Comparison of ENCODE assay signal across 1 cellular context in the genomic region with DNA sequence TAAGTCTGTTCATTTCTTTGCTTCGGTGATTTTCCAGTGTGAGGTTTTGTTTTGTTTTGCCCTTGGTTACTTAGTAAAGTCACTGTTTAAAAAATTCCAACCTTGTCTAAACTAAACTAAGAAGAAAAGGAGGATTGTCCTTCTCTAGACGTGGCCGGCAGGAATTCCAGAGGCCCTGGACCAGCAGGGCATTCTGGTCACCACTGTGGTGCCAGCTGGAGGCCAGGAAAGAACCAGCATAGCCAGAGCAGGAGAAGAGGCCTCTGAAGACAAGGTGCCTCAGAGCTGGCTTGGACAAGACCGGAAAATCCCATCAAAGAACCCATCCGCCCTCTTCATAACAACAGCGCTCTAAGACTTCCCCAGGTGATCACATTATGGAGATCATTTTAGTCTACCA.
TF ChIP-seq lines count a peak whose summit lies in the region.

No MANE protein-coding gene starts in this region.

TF ChIP-seq in WTC11, 78 proteins besides CTCF, POLR2A, EP300 and RAD21 (continued from another document):
- TF ChIP-seq, protein P1, sequence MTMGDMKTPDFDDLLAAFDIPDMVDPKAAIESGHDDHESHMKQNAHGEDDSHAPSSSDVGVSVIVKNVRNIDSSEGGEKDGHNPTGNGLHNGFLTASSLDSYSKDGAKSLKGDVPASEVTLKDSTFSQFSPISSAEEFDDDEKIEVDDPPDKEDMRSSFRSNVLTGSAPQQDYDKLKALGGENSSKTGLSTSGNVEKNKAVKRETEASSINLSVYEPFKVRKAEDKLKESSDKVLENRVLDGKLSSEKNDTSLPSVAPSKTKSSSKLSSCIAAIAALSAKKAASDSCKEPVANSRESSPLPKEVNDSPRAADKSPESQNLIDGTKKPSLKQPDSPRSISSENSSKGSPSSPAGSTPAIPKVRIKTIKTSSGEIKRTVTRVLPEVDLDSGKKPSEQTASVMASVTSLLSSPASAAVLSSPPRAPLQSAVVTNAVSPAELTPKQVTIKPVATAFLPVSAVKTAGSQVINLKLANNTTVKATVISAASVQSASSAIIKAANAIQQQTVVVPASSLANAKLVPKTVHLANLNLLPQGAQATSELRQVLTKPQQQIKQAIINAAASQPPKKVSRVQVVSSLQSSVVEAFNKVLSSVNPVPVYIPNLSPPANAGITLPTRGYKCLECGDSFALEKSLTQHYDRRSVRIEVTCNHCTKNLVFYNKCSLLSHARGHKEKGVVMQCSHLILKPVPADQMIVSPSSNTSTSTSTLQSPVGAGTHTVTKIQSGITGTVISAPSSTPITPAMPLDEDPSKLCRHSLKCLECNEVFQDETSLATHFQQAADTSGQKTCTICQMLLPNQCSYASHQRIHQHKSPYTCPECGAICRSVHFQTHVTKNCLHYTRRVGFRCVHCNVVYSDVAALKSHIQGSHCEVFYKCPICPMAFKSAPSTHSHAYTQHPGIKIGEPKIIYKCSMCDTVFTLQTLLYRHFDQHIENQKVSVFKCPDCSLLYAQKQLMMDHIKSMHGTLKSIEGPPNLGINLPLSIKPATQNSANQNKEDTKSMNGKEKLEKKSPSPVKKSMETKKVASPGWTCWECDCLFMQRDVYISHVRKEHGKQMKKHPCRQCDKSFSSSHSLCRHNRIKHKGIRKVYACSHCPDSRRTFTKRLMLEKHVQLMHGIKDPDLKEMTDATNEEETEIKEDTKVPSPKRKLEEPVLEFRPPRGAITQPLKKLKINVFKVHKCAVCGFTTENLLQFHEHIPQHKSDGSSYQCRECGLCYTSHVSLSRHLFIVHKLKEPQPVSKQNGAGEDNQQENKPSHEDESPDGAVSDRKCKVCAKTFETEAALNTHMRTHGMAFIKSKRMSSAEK (CRISPR knock-in tag; IDR thresholded peaks at IDR 0.05; ENCODE audit: borderline replicate concordance) = no peak
- TF ChIP-seq TP53 (CRISPR knock-in tag; IDR thresholded peaks at IDR 0.05) (no peak), GRHL2 (CRISPR knock-in tag; IDR thresholded peaks at IDR 0.05; ENCODE audit: insufficient replicate concordance, severe bottlenecking) (no peak), NFE2L1 (CRISPR knock-in tag; IDR thresholded peaks at IDR 0.05) (no peak), GTF2I (CRISPR knock-in tag; conservative IDR thresholded peaks at IDR 0.05) (no peak), SP1 (CRISPR knock-in tag; conservative IDR thresholded peaks at IDR 0.05) (no peak), SMAD3 (CRISPR knock-in tag; IDR thresholded peaks at IDR 0.05; ENCODE audit: borderline replicate concordance) (no peak), OVOL2 (CRISPR knock-in tag; IDR thresholded peaks at IDR 0.05; ENCODE audit: borderline replicate concordance) (no peak)
- TF ChIP-seq, protein P2, sequence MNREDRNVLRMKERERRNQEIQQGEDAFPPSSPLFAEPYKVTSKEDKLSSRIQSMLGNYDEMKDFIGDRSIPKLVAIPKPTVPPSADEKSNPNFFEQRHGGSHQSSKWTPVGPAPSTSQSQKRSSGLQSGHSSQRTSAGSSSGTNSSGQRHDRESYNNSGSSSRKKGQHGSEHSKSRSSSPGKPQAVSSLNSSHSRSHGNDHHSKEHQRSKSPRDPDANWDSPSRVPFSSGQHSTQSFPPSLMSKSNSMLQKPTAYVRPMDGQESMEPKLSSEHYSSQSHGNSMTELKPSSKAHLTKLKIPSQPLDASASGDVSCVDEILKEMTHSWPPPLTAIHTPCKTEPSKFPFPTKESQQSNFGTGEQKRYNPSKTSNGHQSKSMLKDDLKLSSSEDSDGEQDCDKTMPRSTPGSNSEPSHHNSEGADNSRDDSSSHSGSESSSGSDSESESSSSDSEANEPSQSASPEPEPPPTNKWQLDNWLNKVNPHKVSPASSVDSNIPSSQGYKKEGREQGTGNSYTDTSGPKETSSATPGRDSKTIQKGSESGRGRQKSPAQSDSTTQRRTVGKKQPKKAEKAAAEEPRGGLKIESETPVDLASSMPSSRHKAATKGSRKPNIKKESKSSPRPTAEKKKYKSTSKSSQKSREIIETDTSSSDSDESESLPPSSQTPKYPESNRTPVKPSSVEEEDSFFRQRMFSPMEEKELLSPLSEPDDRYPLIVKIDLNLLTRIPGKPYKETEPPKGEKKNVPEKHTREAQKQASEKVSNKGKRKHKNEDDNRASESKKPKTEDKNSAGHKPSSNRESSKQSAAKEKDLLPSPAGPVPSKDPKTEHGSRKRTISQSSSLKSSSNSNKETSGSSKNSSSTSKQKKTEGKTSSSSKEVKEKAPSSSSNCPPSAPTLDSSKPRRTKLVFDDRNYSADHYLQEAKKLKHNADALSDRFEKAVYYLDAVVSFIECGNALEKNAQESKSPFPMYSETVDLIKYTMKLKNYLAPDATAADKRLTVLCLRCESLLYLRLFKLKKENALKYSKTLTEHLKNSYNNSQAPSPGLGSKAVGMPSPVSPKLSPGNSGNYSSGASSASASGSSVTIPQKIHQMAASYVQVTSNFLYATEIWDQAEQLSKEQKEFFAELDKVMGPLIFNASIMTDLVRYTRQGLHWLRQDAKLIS (CRISPR knock-in tag; IDR thresholded peaks at IDR 0.05; ENCODE audit: borderline replicate concordance) = no peak
- TF ChIP-seq, protein P3, sequence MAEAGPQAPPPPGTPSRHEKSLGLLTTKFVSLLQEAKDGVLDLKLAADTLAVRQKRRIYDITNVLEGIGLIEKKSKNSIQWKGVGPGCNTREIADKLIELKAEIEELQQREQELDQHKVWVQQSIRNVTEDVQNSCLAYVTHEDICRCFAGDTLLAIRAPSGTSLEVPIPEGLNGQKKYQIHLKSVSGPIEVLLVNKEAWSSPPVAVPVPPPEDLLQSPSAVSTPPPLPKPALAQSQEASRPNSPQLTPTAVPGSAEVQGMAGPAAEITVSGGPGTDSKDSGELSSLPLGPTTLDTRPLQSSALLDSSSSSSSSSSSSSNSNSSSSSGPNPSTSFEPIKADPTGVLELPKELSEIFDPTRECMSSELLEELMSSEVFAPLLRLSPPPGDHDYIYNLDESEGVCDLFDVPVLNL (CRISPR knock-in tag; IDR thresholded peaks at IDR 0.05; ENCODE audit: borderline replicate concordance, low read depth) = no peak
- TF ChIP-seq, protein P4, sequence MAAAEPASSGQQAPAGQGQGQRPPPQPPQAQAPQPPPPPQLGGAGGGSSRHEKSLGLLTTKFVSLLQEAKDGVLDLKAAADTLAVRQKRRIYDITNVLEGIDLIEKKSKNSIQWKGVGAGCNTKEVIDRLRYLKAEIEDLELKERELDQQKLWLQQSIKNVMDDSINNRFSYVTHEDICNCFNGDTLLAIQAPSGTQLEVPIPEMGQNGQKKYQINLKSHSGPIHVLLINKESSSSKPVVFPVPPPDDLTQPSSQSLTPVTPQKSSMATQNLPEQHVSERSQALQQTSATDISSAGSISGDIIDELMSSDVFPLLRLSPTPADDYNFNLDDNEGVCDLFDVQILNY (CRISPR knock-in tag; IDR thresholded peaks at IDR 0.05) = no peak
